ENCODE assay signal across 1 cellular context in genomic region chr20:19926581-19926980, GRCh38.
TF ChIP-seq lines count a peak whose summit lies in the region.

No MANE protein-coding gene starts in this region.

TF ChIP-seq in GM23338, 12 proteins besides CTCF, POLR2A, EP300 and RAD21 (continued from another document):
- no peak for TF ChIP-seq ZNF462 (CRISPR knock-in tag; IDR thresholded peaks at IDR 0.05)
- no peak for TF ChIP-seq CREB1 (CRISPR knock-in tag; IDR thresholded peaks at IDR 0.05; ENCODE audit: low read depth)
- no peak for TF ChIP-seq POLR2AphosphoS5 (IDR thresholded peaks at IDR 0.05; ENCODE audit: low read depth)
- TF ChIP-seq NANOG (IDR thresholded peaks at IDR 0.05; ENCODE audit: borderline replicate concordance) = no peak
- no peak for TF ChIP-seq EZH2 (IDR thresholded peaks at IDR 0.05; ENCODE audit: low read depth, unreplicated experiment)
- no peak for TF ChIP-seq JUNB (IDR thresholded peaks at IDR 0.05; ENCODE audit: unreplicated experiment)
- TF ChIP-seq ZNF331 (CRISPR knock-in tag; IDR thresholded peaks at IDR 0.05; ENCODE audit: low read depth) = no peak
